ENCODE assay signal across 25 cellular contexts in genomic region chr22:27769012-27769411, GRCh38. TPM values are rescaled to one million over a fixed set of nuclear protein-coding genes. Genes with fewer than 3 reads are reported as not detected.
DNase-seq lines count a peak whose midpoint lies in the region; ATAC-seq, FAIRE-seq and TF ChIP-seq lines count a peak whose summit lies in the region.
"Had no signal": no experiment of that assay in that cellular context is flagged by ENCODE, and none has a peak within 500 bp of the region (broad histone marks: within the 10 kb centered on the region; RNA-seq: fewer than 3 reads in every experiment).

No MANE protein-coding gene starts in this region.

- H3K4me3 ChIP-seq in right cardiac atrium (ENCODE audit: low read length) (no peak overlapping the region), heart left ventricle (no peak overlapping the region), K562 (no peak overlapping the region)
- H3K4me3 ChIP-seq: A549; BLaER1 treated with 17β-estradiol and CSF1 and Interleukin-3, amounts not matched to agents 10 nM and 100 nM; GM12878; GM23338; HAP-1 had no signal

- H2AFZ ChIP-seq in K562 (ENCODE audit: low read depth, low read length), result no peak overlapping the region
- H2AFZ ChIP-seq: GM23338 had no signal

- H3K27ac Mint-ChIP-seq in osteocyte (ENCODE audit: unreplicated experiment), result peak overlapping the region; percentile 10
- no peak overlapping the region for H3K27ac Mint-ChIP-seq in endothelial cell (ENCODE audit: unreplicated experiment)
- H3K27ac Mint-ChIP-seq: CD4-positive, alpha-beta T cell; CD8-positive, alpha-beta memory T cell; GM23338 had no signal

- H3K4me1 Mint-ChIP-seq in osteocyte (ENCODE audit: unreplicated experiment) (peaks cover 44% of the 10 kb centered on the region), endothelial cell (ENCODE audit: unreplicated experiment) (no peaks in the 10 kb centered on the region)
- H3K4me1 Mint-ChIP-seq: CD14-positive monocyte; CD8-positive, alpha-beta memory T cell had no signal

- no peak overlapping the region for H3K4me3 Mint-ChIP-seq in osteocyte (ENCODE audit: unreplicated experiment)
- no peak overlapping the region for H3K4me3 Mint-ChIP-seq in endothelial cell (ENCODE audit: unreplicated experiment)
- H3K4me3 Mint-ChIP-seq: CD14-positive monocyte; CD4-positive, alpha-beta T cell; CD8-positive, alpha-beta memory T cell; GM23338 had no signal

- POLR2A ChIA-PET in K562 (lab: Yijun Ruan, JAX), result no interaction called here

- H3K9me1 ChIP-seq in K562 (ENCODE audit: control insufficient read depth, insufficient read depth, low read length), result no peaks in the 10 kb centered on the region

- H3K9me3 Mint-ChIP-seq in osteocyte (ENCODE audit: unreplicated experiment), result no peaks in the 10 kb centered on the region
- H3K9me3 Mint-ChIP-seq in endothelial cell (ENCODE audit: unreplicated experiment), result no peaks in the 10 kb centered on the region
- H3K9me3 Mint-ChIP-seq: CD4-positive, alpha-beta T cell; CD8-positive, alpha-beta memory T cell; GM23338 had no signal

- TF ChIP-seq EP300 in K562 (IDR thresholded peaks at IDR 0.05; ENCODE audit: low read length), result no peak

- H3K27me3 Mint-ChIP-seq in osteocyte (ENCODE audit: unreplicated experiment) (no peaks in the 10 kb centered on the region), endothelial cell (ENCODE audit: unreplicated experiment) (peaks cover 2% of the 10 kb centered on the region)

- intact Hi-C loops in right cardiac atrium (cut with DNase I), result no loop called here
- intact Hi-C loops in heart left ventricle (cut with DNase I), result no loop called here
- intact Hi-C loops in K562 (cut with micrococcal nuclease), result no loop called here

- H3K9me3 ChIP-seq in right cardiac atrium (ENCODE audit: control insufficient read depth, low read length), result no peaks in the 10 kb centered on the region
- H3K9me3 ChIP-seq in heart left ventricle, result no peaks in the 10 kb centered on the region
- no peaks in the 10 kb centered on the region for H3K9me3 ChIP-seq in K562 (replicated peaks; ENCODE audit: control insufficient read depth, insufficient read depth, low read depth, low read length)
- H3K9me3 ChIP-seq: A549; BE2C; BLaER1 treated with 17β-estradiol and CSF1 and Interleukin-3, amounts not matched to agents 10 nM and 100 nM; HAP-1 had no signal

- TF ChIP-seq RAD21 in K562 (CRISPR knock-in tag; conservative IDR thresholded peaks at IDR 0.05 in 1 of 2, IDR thresholded peaks at IDR 0.05 in 1 of 2), result no peak

- TF ChIP-seq POLR2A in heart left ventricle (IDR thresholded peaks at IDR 0.05) (no peak), K562 (conservative IDR thresholded peaks at IDR 0.05) (no peak)

- no peak for FAIRE-seq in K562 (lab: Jason Lieb, UNC)
- FAIRE-seq: A549, D721Med, GM12878, GM18507 had no signal

- no TSS peak for BruUV-seq in K562 (replicated peaks; lab: Mats Ljungman, UMichigan)

- H3K4me1 ChIP-seq in right cardiac atrium (ENCODE audit: control insufficient read depth, insufficient read depth, low read length) (no peaks in the 10 kb centered on the region), heart left ventricle (no peaks in the 10 kb centered on the region), K562 (replicated peaks in 1 of 2; ENCODE audit: control insufficient read depth in 2 of 2, insufficient read depth in 2 of 2, low read length in 2 of 2) (no peaks in the 10 kb centered on the region; a peak in 1 of 5 replicates)
- H3K4me1 ChIP-seq: A549, BE2C, HAP-1 had no signal

- H3K27me3 ChIP-seq in right cardiac atrium (ENCODE audit: control insufficient read depth, insufficient read depth) (no peaks in the 10 kb centered on the region), heart left ventricle (no peaks in the 10 kb centered on the region), K562 (ENCODE audit: control insufficient read depth in 2 of 2, insufficient read depth in 2 of 2, low read length in 2 of 2) (peaks cover 2 to 25% of the 10 kb centered on the region in 2 experiments; a peak in 2 of 5 replicates)
- H3K27me3 ChIP-seq: BLaER1 treated with 17β-estradiol and CSF1 and Interleukin-3, amounts not matched to agents 10 nM and 100 nM had no signal

- 89% methylated on average over 3 of the region's 3 CpGs for WGBS in right cardiac atrium
- WGBS in heart left ventricle, 4 donors, result 86 to 96% (median 87%) methylated on average over 3 of the region's 3 CpGs
- WGBS in K562 (ENCODE audit: insufficient coverage, low coverage, missing lambda C conversion rate), result 0% methylated on average over 3 of the region's 3 CpGs

- no peak overlapping the region for H3K9ac ChIP-seq in K562 (ENCODE audit: insufficient read depth in 1 of 2, low read depth in 2 of 2, low read length in 2 of 2)
- H3K9ac ChIP-seq: BLaER1 treated with 17β-estradiol and CSF1 and Interleukin-3, amounts not matched to agents 10 nM and 100 nM had no signal

- no peaks in the 10 kb centered on the region for H4K20me1 ChIP-seq in K562 (replicated peaks; ENCODE audit: control insufficient read depth, insufficient read depth, low read length)
- H4K20me1 ChIP-seq: BLaER1 treated with 17β-estradiol and CSF1 and Interleukin-3, amounts not matched to agents 10 nM and 100 nM had no signal

- in situ Hi-C loops in K562 (cut with MboI), result no loop called here

- ATAC-seq in right cardiac atrium (no peak), heart left ventricle (no peak), K562 (no peak), HG03196 (IDR thresholded peaks at IDR 0.05; ENCODE audit: unreplicated experiment) (no peak)
- ATAC-seq: A549, GM12878 had no signal

- DNase-seq in right cardiac atrium (no peak), heart left ventricle (no peak), K562 (ENCODE audit: extremely low read depth in 1 of 4, low spot score in 3 of 4) (no peak), osteocyte (ENCODE audit: extremely low spot score, unreplicated experiment) (no peak), endothelial cell (ENCODE audit: low spot score) (no peak)
- no peak for DNase-seq in activated naive CD4-positive, alpha-beta T cell treated with anti-CD3 and anti-CD28 coated beads, Interleukin-2, amount 50 U/mL, for 16 hours
- DNase-seq: 8988T; ACHN; AML-193; BE2C; CD4-positive, alpha-beta T cell; CD8-positive, alpha-beta memory T cell; DMS 273 treated with DMSO at 0.1 percent for 48 hours; DMS79; EL; GDM1 had no signal

- CTCF ChIA-PET in K562 (lab: Yijun Ruan, JAX; ENCODE audit: low intra/inter-chr PET ratio), result no interaction called here

- H3K4me2 ChIP-seq in K562 (ENCODE audit: insufficient read depth, low read length), result no peak overlapping the region
- H3K4me2 ChIP-seq: A549; BLaER1 treated with 17β-estradiol and CSF1 and Interleukin-3, amounts not matched to agents 10 nM and 100 nM; GM23338 had no signal

- peaks cover 41% of the 10 kb centered on the region for H3K36me3 Mint-ChIP-seq in osteocyte (ENCODE audit: unreplicated experiment)
- H3K36me3 Mint-ChIP-seq in endothelial cell (ENCODE audit: low read depth, unreplicated experiment), result no peaks in the 10 kb centered on the region
- H3K36me3 Mint-ChIP-seq: CD14-positive monocyte; CD8-positive, alpha-beta memory T cell had no signal

- peaks cover 0 to 20% (median 0%) of the 10 kb centered on the region in 9 donors for H3K36me3 ChIP-seq in heart left ventricle
- no peaks in the 10 kb centered on the region for H3K36me3 ChIP-seq in K562 (ENCODE audit: control insufficient read depth, insufficient read depth, low read length)
- H3K36me3 ChIP-seq: BE2C; BLaER1 treated with 17β-estradiol and CSF1 and Interleukin-3, amounts not matched to agents 10 nM and 100 nM; HAP-1 had no signal

- TF ChIP-seq CTCF in heart left ventricle (IDR thresholded peaks at IDR 0.05) (no peak), K562 (IDR thresholded peaks at IDR 0.05 in 2 of 3, conservative IDR thresholded peaks at IDR 0.05 in 1 of 3; ENCODE audit: insufficient read depth in 2 of 3, low read depth in 1 of 3, low read length in 3 of 3) (no peak), osteocyte (IDR thresholded peaks at IDR 0.05) (no peak), endothelial cell (IDR thresholded peaks at IDR 0.05; ENCODE audit: unreplicated experiment) (no peak)

- peak overlapping the region; percentile 24 for H3K27ac ChIP-seq in right cardiac atrium (ENCODE audit: low read length)
- no peak overlapping the region for H3K27ac ChIP-seq in heart left ventricle
- H3K27ac ChIP-seq in K562 (ENCODE audit: extremely low read depth, low read depth, low read length), result no peak overlapping the region
- H3K27ac ChIP-seq: A549; BLaER1 treated with 17β-estradiol and CSF1 and Interleukin-3, amounts not matched to agents 10 nM and 100 nM had no signal

- no peaks in the 10 kb centered on the region for H3K79me2 ChIP-seq in K562 (ENCODE audit: control insufficient read depth, insufficient read depth, low read length)

TF ChIP-seq in K562, 482 proteins besides CTCF, POLR2A, EP300 and RAD21 (continues in another document):
- peak; percentile 87 for TF ChIP-seq ZBTB17 (CRISPR knock-in tag; IDR thresholded peaks at IDR 0.05)

RNA-seq across cellular contexts. Expression of gene MN1, which starts 32.5 kb away (rescaled TPM):
- total RNA-seq in right cardiac atrium (10 to 100 TPM in 3 of 4 donors, 1 to 10 TPM in 1; 9.6 to 12.2 (median 10.1) TPM), heart left ventricle (10 to 100 TPM in 1 of 9 donors, 1 to 10 TPM in 8; 4.2 to 10.3 (median 5.5) TPM), K562 (2014; rRNA removed) (under 0.01 and 0.05 TPM in 2 replicates), K562 (2014; rRNA removed; fragmentation: Illumina TruSeq; extraction: Trizol) (not detected in 2 replicates), K562 (2015; rRNA removed; fragmentation: Illumina TruSeq; extraction: Trizol) (0.04 TPM in 1 of 2 replicates, not detected in the other), K562 (2021) (0.02 and 0.04 TPM in 2 replicates), osteocyte (145 and 153 TPM in 2 replicates), endothelial cell (ENCODE audit: unreplicated experiment) (9.9 TPM)
- polyA plus RNA-seq in right cardiac atrium (3.8 TPM), heart left ventricle (1 to 10 TPM; 1.7 to 3.9 TPM), K562 (2011; rRNA removed) (0.05 TPM in 1 of 2 replicates, not detected in the other), K562 (2014; fragmentation: Illumina TruSeq; extraction: Trizol) (0.01 and 0.04 TPM in 2 replicates), K562 (2014; fragmentation: Nextera tagmentation; extraction: Ambion mirVana) (under 1 TPM in 1 of 2 experiments, not detected in 1; under 0.01 TPM), K562 (2014; rRNA removed) (not detected in 2 replicates)
- not detected in 2 replicates for total RNA-seq in K562 (2011; cell fraction: chromatin; rRNA removed; ENCODE audit: low replicate concordance)
- under 0.01 TPM in 1 of 2 replicates, not detected in the other for total RNA-seq in K562 (2011; cell fraction: nucleolus; rRNA removed)
- total RNA-seq in K562 (2011; cell fraction: nucleoplasm; rRNA removed), result not detected in 2 replicates
- polyA plus RNA-seq in K562 (2011; cell fraction: cytosol; rRNA removed), result 0.01 TPM in 1 of 2 replicates, not detected in the other
- 0.01 TPM in 2 replicates for polyA plus RNA-seq in K562 (2011; cell fraction: nucleus; rRNA removed)
- polyA plus RNA-seq in K562 (2012), result 0.05 and 0.06 TPM in 2 replicates
- polyA minus RNA-seq in K562 (2011; rRNA and poly(A)+ RNA removed), result not detected in 2 replicates
- not detected in 2 replicates for polyA minus RNA-seq in K562 (2011; cell fraction: cytosol; rRNA and poly(A)+ RNA removed)
- under 0.01 TPM in 2 replicates for polyA minus RNA-seq in K562 (2011; cell fraction: nucleus; rRNA and poly(A)+ RNA removed)
- polyA plus RNA-seq: CD8-positive, alpha-beta memory T cell had no signal

Comparison
In these comparisons a context has a peak if more than half of its experiments do, and no peak if none do; other contexts are left out.
1. RNA of gene MN1, which starts 32.5 kb away (total RNA-seq): 145 to 153 TPM in osteocyte; 9.6 to 12.2 TPM in right cardiac atrium, 9.9 TPM in endothelial cell (single experiment), 4.2 to 10.3 TPM in heart left ventricle and under 0.01 to 0.05 TPM in K562; every median in the first group is over 10 times any median in the second.